8 cellular contexts compared by ENCODE assay signal in the genomic region with DNA sequence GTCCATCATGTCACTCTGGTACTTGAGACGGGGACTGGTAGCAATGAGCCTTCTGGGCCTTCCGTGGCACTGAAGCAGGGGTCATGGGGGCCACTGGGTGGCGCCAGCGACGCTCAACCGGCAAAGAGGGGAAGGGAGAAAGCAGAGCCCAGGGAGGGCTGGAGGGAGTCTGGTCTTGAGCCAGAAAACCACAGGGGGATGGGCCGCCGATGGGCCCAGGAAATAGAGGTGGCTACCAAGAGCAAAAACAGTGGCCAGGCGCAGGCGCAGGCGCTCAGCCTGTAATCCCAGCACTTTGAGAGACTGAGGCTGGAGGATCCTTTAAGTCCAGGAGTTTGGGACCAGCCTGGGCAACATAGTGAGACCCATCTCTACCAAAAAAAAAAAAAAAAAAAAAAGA. TPM values are rescaled to one million over a fixed set of nuclear protein-coding genes. Genes with fewer than 3 reads are reported as not detected.
DNase-seq lines count a peak whose midpoint lies in the region; ATAC-seq and TF ChIP-seq lines count a peak whose summit lies in the region.

No MANE protein-coding gene starts in this region.

- no peak overlapping the region for H3K23ac ChIP-seq in H9 (ENCODE audit: insufficient read length, low read depth, low read length)

- no peak for ATAC-seq in HG03097 (IDR thresholded peaks at IDR 0.05; ENCODE audit: low FRiP score, unreplicated experiment)

- no peaks in the 10 kb centered on the region for H3K4me1 Mint-ChIP-seq in H9
- H3K4me1 Mint-ChIP-seq in activated T-cell treated with anti-CD3 and anti-CD28 coated beads, Interleukin-2, amount 50 U/mL, for 24 hours (ENCODE audit: low read depth) = peaks cover 1% of the 10 kb centered on the region

- no peak overlapping the region for H2BK15ac ChIP-seq in H9 (ENCODE audit: low read depth, low read length)

- no peak overlapping the region for H2BK12ac ChIP-seq in H9 (ENCODE audit: insufficient read length, low read depth, low read length)

- no peak overlapping the region for H4K8ac ChIP-seq in H9 (replicated peaks; ENCODE audit: insufficient read length, low read depth, low read length)

- no peak overlapping the region for H4K5ac ChIP-seq in H9 (ENCODE audit: insufficient read length, low read depth, low read length)

- TF ChIP-seq CTCF in H9 (conservative IDR thresholded peaks at IDR 0.05) = peak; percentile 87
- TF ChIP-seq CTCF in right atrium auricular region (IDR thresholded peaks at IDR 0.05) = peak; percentile 25 to 56

- no peak overlapping the region for H2BK20ac ChIP-seq in H9 (ENCODE audit: low read depth, low read length, poor library complexity, severe bottlenecking)

- H3T11ph ChIP-seq in H9 (ENCODE audit: low read length) = no peak overlapping the region

- no peak overlapping the region for H3K9ac ChIP-seq in H9 (ENCODE audit: extremely low read depth, insufficient read length, low read length)

- no peak overlapping the region for H2AK5ac ChIP-seq in H9 (ENCODE audit: insufficient read length, low read length)

- H3K27me3 Mint-ChIP-seq in H9 (ENCODE audit: low read depth) = peaks cover 21% of the 10 kb centered on the region
- no peaks in the 10 kb centered on the region for H3K27me3 Mint-ChIP-seq in activated T-cell treated with anti-CD3 and anti-CD28 coated beads, Interleukin-2, amount 50 U/mL, for 24 hours

- no peaks in the 10 kb centered on the region for H4K20me1 ChIP-seq in H9 (ENCODE audit: control insufficient read depth, insufficient read depth, insufficient read length)

- H4K91ac ChIP-seq in H9 (ENCODE audit: insufficient read length, low read depth, low read length) = no peak overlapping the region

- no peaks in the 10 kb centered on the region for H3K23me2 ChIP-seq in H9 (ENCODE audit: insufficient read length, low read depth, low read length, poor library complexity, severe bottlenecking)

- H2BK120ac ChIP-seq in H9 (ENCODE audit: low read depth, low read length, poor library complexity, severe bottlenecking) = no peak overlapping the region

- H3K9me3 ChIP-seq in H9 (ENCODE audit: control insufficient read depth, low read depth, low read length) = no peaks in the 10 kb centered on the region
- H3K9me3 ChIP-seq in right atrium auricular region = no peaks in the 10 kb centered on the region

- H3K4ac ChIP-seq in H9 (ENCODE audit: low read depth, low read length) = no peak overlapping the region

- H3K27ac ChIP-seq in H9 (ENCODE audit: insufficient read length, low read depth, low read length) = no peak overlapping the region
- no peak overlapping the region for H3K27ac ChIP-seq in right atrium auricular region

- H2BK5ac ChIP-seq in H9 (ENCODE audit: insufficient read length, low read length) = no peak overlapping the region

- H3K36me3 ChIP-seq in right atrium auricular region = no peaks in the 10 kb centered on the region

- H3K4me2 ChIP-seq in H9 (ENCODE audit: insufficient read depth, insufficient read length, low read length) = no peak overlapping the region

- H3K56ac ChIP-seq in H9 (ENCODE audit: insufficient read length, low read depth, low read length) = no peak overlapping the region

- no peaks in the 10 kb centered on the region for H3K79me2 ChIP-seq in H9 (ENCODE audit: insufficient read depth, low read length)

- H3K27ac Mint-ChIP-seq in H9 = no peak overlapping the region
- H3K27ac Mint-ChIP-seq in activated T-cell treated with anti-CD3 and anti-CD28 coated beads, Interleukin-2, amount 50 U/mL, for 24 hours = no peak overlapping the region

- no peaks in the 10 kb centered on the region for H3K36me3 Mint-ChIP-seq in H9 (ENCODE audit: insufficient read depth in 1 of 3, low read depth in 3 of 3)
- no peaks in the 10 kb centered on the region for H3K36me3 Mint-ChIP-seq in activated T-cell treated with anti-CD3 and anti-CD28 coated beads, Interleukin-2, amount 50 U/mL, for 24 hours (ENCODE audit: low read depth)

- H3K27me3 ChIP-seq in H9 (ENCODE audit: insufficient read depth, low read length) (no peaks in the 10 kb centered on the region), right atrium auricular region (no peaks in the 10 kb centered on the region)

- no peak overlapping the region for H3K18ac ChIP-seq in H9 (ENCODE audit: insufficient read length, low read depth, low read length)

- H3K14ac ChIP-seq in H9 (ENCODE audit: insufficient read depth, low read length) = no peak overlapping the region

- WGBS in H9 (ENCODE audit: extremely low coverage, insufficient read length, low lambda C conversion rate) = no CpG with 5 or more reads among the region's 11 CpGs

- H3K9me3 Mint-ChIP-seq in H9 = no peaks in the 10 kb centered on the region
- no peaks in the 10 kb centered on the region for H3K9me3 Mint-ChIP-seq in activated T-cell treated with anti-CD3 and anti-CD28 coated beads, Interleukin-2, amount 50 U/mL, for 24 hours

- DNase-seq in NCI-H1436 (lab: John Stamatoyannopoulos, UW) (peak; percentile 14), NCI-H1436 treated with DMSO at 0.1 percent for 48 hours (lab: John Stamatoyannopoulos, UW) (no peak), H9 (peak; percentile 83), NCI-H1694 treated with DMSO at 0.1 percent for 48 hours (lab: John Stamatoyannopoulos, UW) (peak; percentile 32), right atrium auricular region (ENCODE audit: low spot score) (peak; percentile 18)
- peak; percentile 58 for DNase-seq in activated T-cell treated with anti-CD3 and anti-CD28 coated beads, Interleukin-2, amount 50 U/mL, for 24 hours
- peak; percentile 29 to 39 for DNase-seq in stimulated activated CD4-positive, alpha-beta T cell treated with anti-CD3 and anti-CD28 coated beads, Interleukin-4, amount 100 ng/mL, for 48 hours (ENCODE audit: low read depth in 2 of 2)

- no peak overlapping the region for H2AFZ ChIP-seq in H9 (ENCODE audit: low read length)

- no peak overlapping the region; a peak in 1 of 5 replicates for H3K4me3 Mint-ChIP-seq in H9
- no peak overlapping the region for H3K4me3 Mint-ChIP-seq in activated T-cell treated with anti-CD3 and anti-CD28 coated beads, Interleukin-2, amount 50 U/mL, for 24 hours

- no peak overlapping the region for H3K4me3 ChIP-seq in right atrium auricular region

- H3K79me1 ChIP-seq in H9 (ENCODE audit: insufficient read depth, low read depth, low read length, poor library complexity, severe bottlenecking) = no peaks in the 10 kb centered on the region

- no peaks in the 10 kb centered on the region for H3K4me1 ChIP-seq in H9 (ENCODE audit: insufficient read depth, low read length)
- H3K4me1 ChIP-seq in right atrium auricular region = no peaks in the 10 kb centered on the region

RNA-seq across cellular contexts. Expression of a gene that starts 21.8 kb away (rescaled TPM):
- total RNA-seq in H9 (2021) (10.5 and 10.8 TPM in 2 replicates), right atrium auricular region (10 to 100 TPM; 10.7 to 11.8 TPM)

RNA-seq across cellular contexts. Expression of a gene that starts 22.2 kb away (rescaled TPM):
- total RNA-seq in H9 (2021) (14.8 and 15.3 TPM in 2 replicates), right atrium auricular region (1 to 10 TPM; 8.9 to 9.1 TPM)
